In the genomic region with DNA sequence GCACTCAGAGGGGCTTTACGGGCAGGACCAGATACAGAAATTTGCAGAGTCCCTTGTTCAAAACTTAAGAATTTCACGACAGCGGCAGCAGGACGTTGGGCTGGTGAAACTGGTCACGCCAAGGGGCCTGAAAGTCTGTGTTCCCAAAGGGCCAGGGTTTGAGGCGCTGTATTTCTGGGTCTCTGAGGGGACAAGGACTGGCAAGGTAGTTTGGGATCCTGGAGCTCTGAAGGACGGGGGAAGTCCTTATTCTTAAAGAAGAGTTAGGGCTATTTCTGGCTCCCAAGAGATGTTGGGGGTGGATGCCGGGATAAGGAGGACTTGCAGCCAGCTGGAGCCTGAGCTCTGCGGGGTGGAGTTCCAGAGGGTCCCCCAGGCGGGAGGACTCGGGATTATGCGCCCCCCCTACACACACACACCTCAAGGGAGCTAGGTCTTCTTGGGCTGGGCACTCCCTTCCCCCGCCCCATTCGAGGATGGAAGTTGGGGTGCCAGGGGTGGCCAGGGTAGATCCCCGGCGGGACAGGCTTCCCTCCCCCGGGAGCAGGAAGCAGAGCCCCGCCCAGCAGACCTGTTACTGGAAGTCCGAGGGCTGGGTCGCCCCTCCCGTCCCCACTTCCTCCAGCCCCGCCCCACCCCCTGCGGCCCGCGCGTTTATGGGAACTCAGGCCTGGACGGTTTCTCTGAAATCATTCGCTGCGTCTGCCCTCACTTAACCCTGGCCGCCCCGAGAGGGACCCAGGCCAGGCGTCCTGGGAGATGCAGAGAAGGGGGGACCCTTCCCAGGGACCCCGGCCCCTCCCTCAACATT, we compare ENCODE assay signal across 8 cellular contexts. TPM values are rescaled to one million over a fixed set of nuclear protein-coding genes. Genes with fewer than 3 reads are reported as not detected.
DNase-seq lines count a peak whose midpoint lies in the region; ATAC-seq and TF ChIP-seq lines count a peak whose summit lies in the region.

No MANE protein-coding gene starts in this region.

- intact Hi-C loops in posterior vena cava (cut with DNase I) (no loop called here), uterus (cut with DNase I; ENCODE audit: low total_unique reads) (no loop called here)

- H3K4me3 Mint-ChIP-seq in activated naive CD4-positive, alpha-beta T cell treated with anti-CD3 and anti-CD28 coated beads, Interleukin-2, amount 50 U/mL, for 24 hours = peak overlapping the region; percentile 89

- H3K36me3 ChIP-seq in SJSA1 = peaks cover 72% of the 10 kb centered on the region
- no peaks in the 10 kb centered on the region for H3K36me3 ChIP-seq in cardiac muscle cell
- H3K36me3 ChIP-seq in uterus = no peaks in the 10 kb centered on the region

- H3K9me3 ChIP-seq in SJSA1 (replicated peaks) (no peaks in the 10 kb centered on the region; the same call in 1 of the 2 replicates), cardiac muscle cell (ENCODE audit: low read depth) (no peaks in the 10 kb centered on the region), uterus (no peaks in the 10 kb centered on the region)

- no peaks in the 10 kb centered on the region for H3K9me3 Mint-ChIP-seq in activated naive CD4-positive, alpha-beta T cell treated with anti-CD3 and anti-CD28 coated beads, Interleukin-2, amount 50 U/mL, for 24 hours

- ATAC-seq in HG03432 (IDR thresholded peaks at IDR 0.05; ENCODE audit: unreplicated experiment) = peak; percentile 37

- DNase-seq in GDM1 (lab: John Stamatoyannopoulos, UW) (peak; percentile 64), SJSA1 (ENCODE audit: low read depth in 1 of 2, low spot score in 2 of 2) (peak; percentile 88 to 93), cardiac muscle cell (ENCODE audit: low read depth in 1 of 2, low spot score in 1 of 2) (peak; percentile 87 to 96), posterior vena cava (ENCODE audit: low spot score) (peak; percentile 99), uterus (peak; percentile 90 to 91), NCI-H2107 (lab: John Stamatoyannopoulos, UW) (no peak)

- H3K27ac Mint-ChIP-seq in activated naive CD4-positive, alpha-beta T cell treated with anti-CD3 and anti-CD28 coated beads, Interleukin-2, amount 50 U/mL, for 24 hours = peak overlapping the region; percentile 88

- peaks cover 4% of the 10 kb centered on the region for H3K36me3 Mint-ChIP-seq in activated naive CD4-positive, alpha-beta T cell treated with anti-CD3 and anti-CD28 coated beads, Interleukin-2, amount 50 U/mL, for 24 hours

- H3K4me3 ChIP-seq in SJSA1 (peak overlapping the region; percentile 25), cardiac muscle cell (peak overlapping the region; percentile 22), uterus (peak overlapping the region; percentile 36)

- H3K27me3 ChIP-seq in SJSA1 (replicated peaks) (no peaks in the 10 kb centered on the region), cardiac muscle cell (peaks cover 3% of the 10 kb centered on the region), uterus (no peaks in the 10 kb centered on the region)

- TF ChIP-seq POLR2A in uterus (IDR thresholded peaks at IDR 0.05) = peak in 1 of 2 donors; percentile 60

- no peaks in the 10 kb centered on the region for H3K27me3 Mint-ChIP-seq in activated naive CD4-positive, alpha-beta T cell treated with anti-CD3 and anti-CD28 coated beads, Interleukin-2, amount 50 U/mL, for 24 hours

- H3K4me1 Mint-ChIP-seq in activated naive CD4-positive, alpha-beta T cell treated with anti-CD3 and anti-CD28 coated beads, Interleukin-2, amount 50 U/mL, for 24 hours = peaks cover 63% of the 10 kb centered on the region

- peak overlapping the region; percentile 74 for H3K27ac ChIP-seq in SJSA1
- H3K27ac ChIP-seq in cardiac muscle cell = peak overlapping the region; percentile 26
- H3K27ac ChIP-seq in uterus = peak overlapping the region; percentile 83 to 87

- H3K4me1 ChIP-seq in SJSA1 (replicated peaks) (peaks cover 54% of the 10 kb centered on the region), cardiac muscle cell (ENCODE audit: low read depth) (peaks cover 19% of the 10 kb centered on the region), uterus (peaks cover 0 to 33% of the 10 kb centered on the region in 2 donors)

- TF ChIP-seq CTCF in cardiac muscle cell (IDR thresholded peaks at IDR 0.05; ENCODE audit: low read depth, low read length) (peak; percentile 5), uterus (IDR thresholded peaks at IDR 0.05) (no peak)

RNA-seq across cellular contexts. Expression of gene BCL3, which starts 5.6 kb away (rescaled TPM):
- 3.9 and 12.3 TPM in 2 replicates for total RNA-seq in SJSA1 (2014; rRNA removed; shearing (Covaris generic))
- 10.5 and 12.4 TPM in 2 replicates for total RNA-seq in cardiac muscle cell
- 15.3 and 19.5 TPM in 2 replicates for polyA plus RNA-seq in cardiac muscle cell
- 10 to 100 TPM; 37.6 to 40.4 TPM for total RNA-seq in posterior vena cava
- 10 to 100 TPM in 2 of 4 donors, 1 to 10 TPM in 2; 3.2 to 58.8 (median 11.9) TPM for total RNA-seq in uterus

RNA-seq across cellular contexts. Expression of gene CBLC, which starts 23.6 kb away (rescaled TPM):
- total RNA-seq in SJSA1 (2014; rRNA removed; shearing (Covaris generic)) = not detected in 2 replicates
- total RNA-seq in cardiac muscle cell (not detected in 2 replicates), posterior vena cava (not detected), uterus (1 to 10 TPM in 1 of 4 donors, under 1 TPM in 1, not detected in 2; 0.29 to 5.8 TPM)
- 0.11 TPM in 1 of 2 replicates, not detected in the other for polyA plus RNA-seq in cardiac muscle cell

RNA-seq across cellular contexts. Expression of gene BCAM, which starts 54.8 kb away (rescaled TPM):
- total RNA-seq in SJSA1 (2014; rRNA removed; shearing (Covaris generic)) = 95.1 and 116 TPM in 2 replicates
- total RNA-seq in cardiac muscle cell (338 TPM in 2 replicates), posterior vena cava (10 to 100 TPM; 49.6 to 53.8 TPM), uterus (100 to 1,000 TPM in 2 of 4 donors, 10 to 100 TPM in 1, 1 to 10 TPM in 1; 3.8 to 171 (median 111) TPM)
- 41.4 and 56.1 TPM in 2 replicates for polyA plus RNA-seq in cardiac muscle cell

RNA-seq across cellular contexts. Expression of gene CEACAM16, which starts 55.2 kb away (rescaled TPM):
- not detected in 2 replicates for total RNA-seq in SJSA1 (2014; rRNA removed; shearing (Covaris generic))
- not detected in 2 replicates for total RNA-seq in cardiac muscle cell
- not detected in 2 replicates for polyA plus RNA-seq in cardiac muscle cell
- total RNA-seq in posterior vena cava = not detected
- total RNA-seq in uterus = not detected

Comparison
In these comparisons a context has a peak if more than half of its experiments do, and no peak if none do; other contexts are left out.
1. H3K27ac ChIP-seq: peak in every context shown above with its lines; median percentile 85 in uterus; 74 in SJSA1; 26 in cardiac muscle cell.